8 cellular contexts compared by ENCODE assay signal in genomic region chr1:16440480-16441311, GRCh38.
DNase-seq lines count a peak whose midpoint lies in the region; ATAC-seq and TF ChIP-seq lines count a peak whose summit lies in the region.

Gene NECAP2, plus strand, starts transcription at chr1:16440724. Its CDS starts 38 bp downstream, at chr1:16440762.

- TF ChIP-seq POLR2A in GM18505 (IDR thresholded peaks at IDR 0.05; ENCODE audit: borderline replicate concordance, extremely low read depth, insufficient read depth, insufficient read length) = peak; percentile 97

- ATAC-seq in GM18505 (IDR thresholded peaks at IDR 0.05; ENCODE audit: unreplicated experiment) (peak; percentile 77), HG02981 (IDR thresholded peaks at IDR 0.05; ENCODE audit: unreplicated experiment) (peak; percentile 86), GM18858 (IDR thresholded peaks at IDR 0.05; ENCODE audit: unreplicated experiment) (no peak)

- DNase-seq in NCI-H2081 treated with DMSO at 0.1 percent for 48 hours (lab: John Stamatoyannopoulos, UW) (peak; percentile 72), T1000 (lab: John Stamatoyannopoulos, UW) (peak; percentile 93), astrocyte of the hippocampus (ENCODE audit: low read depth, low spot score) (peak; percentile 98), hippocampal formation (lab: John Stamatoyannopoulos, UW) (peak; percentile 85 to 91), retina (peak; percentile 98)
